Comparison of ENCODE assay signal across 8 cellular contexts in the genomic region with DNA sequence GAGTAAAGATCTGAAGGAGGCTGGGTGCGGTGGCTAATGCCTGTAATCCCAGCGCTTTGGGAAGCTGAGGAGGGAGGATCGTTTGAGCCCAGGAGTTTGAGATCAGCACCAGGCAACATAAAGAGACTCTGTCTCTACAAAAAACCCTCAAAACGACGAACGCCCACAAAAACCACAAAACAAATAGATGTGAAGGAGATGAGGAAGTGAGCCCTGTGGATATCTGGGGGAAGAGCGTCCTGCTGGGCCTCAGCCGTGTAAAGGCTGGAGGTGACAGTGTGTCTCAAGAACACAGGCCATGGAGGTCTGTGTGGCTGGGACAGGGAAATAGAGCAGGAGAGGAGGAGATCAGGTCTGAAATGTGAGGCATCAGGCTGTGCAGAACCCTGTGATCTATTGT.
DNase-seq lines count a peak whose midpoint lies in the region; ATAC-seq and TF ChIP-seq lines count a peak whose summit lies in the region.

No MANE protein-coding gene starts in this region.

- H3K4me3 ChIP-seq in ascending aorta (no peak overlapping the region), spleen (no peak overlapping the region)

- no peaks in the 10 kb centered on the region for H3K27me3 Mint-ChIP-seq in activated T-helper 17 cell treated with anti-CD3 and anti-CD28 coated beads, Interleukin-2, amount 50 U/mL, for 72 hours

- no peak for TF ChIP-seq POLR2A in spleen (IDR thresholded peaks at IDR 0.05)

- in situ Hi-C loops in GM13977 (cut with MboI; ENCODE audit: low pct_unique_long_range_greater_than_20kb, low sequenced_read_pairs, unreplicated experiment): loop anchor here (25.0 kb wide), 1 partner anchor 670 kb away; no protein-coding TSS in a partner anchor

- H3K36me3 ChIP-seq in ascending aorta (no peaks in the 10 kb centered on the region), spleen (peaks cover 0 to 23% (median 0%) of the 10 kb centered on the region in 6 donors)

- ATAC-seq in GM21619 (IDR thresholded peaks at IDR 0.05; ENCODE audit: unreplicated experiment): peak; percentile 84
- peak; percentile 50 for ATAC-seq in activated T-helper 17 cell treated with anti-CD3 and anti-CD28 coated beads, Interleukin-2, amount 50 U/mL, for 72 hours (replicated peaks)

- peak overlapping the region; percentile 16 for H3K27ac Mint-ChIP-seq in activated T-helper 17 cell treated with anti-CD3 and anti-CD28 coated beads, Interleukin-2, amount 50 U/mL, for 72 hours

- H3K27me3 ChIP-seq in ascending aorta (no peaks in the 10 kb centered on the region), spleen (replicated peaks in 1 of 7) (no peaks in the 10 kb centered on the region)

- H3K4me1 ChIP-seq in ascending aorta (no peaks in the 10 kb centered on the region), spleen (peaks cover 0 to 17% (median 10%) of the 10 kb centered on the region in 6 donors)

- peaks cover 31% of the 10 kb centered on the region for H3K4me1 Mint-ChIP-seq in activated T-helper 17 cell treated with anti-CD3 and anti-CD28 coated beads, Interleukin-2, amount 50 U/mL, for 72 hours

- no peak for DNase-seq in GM13977 (ENCODE audit: low spot score)
- DNase-seq in HuH-7 (ENCODE audit: low spot score): peak; percentile 1
- DNase-seq in ascending aorta (ENCODE audit: low spot score in 2 of 2): no peak
- no peak for DNase-seq in NCI-H187 treated with DMSO at 0.1 percent for 48 hours (lab: John Stamatoyannopoulos, UW)
- DNase-seq in spleen: no peak
- DNase-seq in activated CD4-positive, alpha-beta T cell treated with anti-CD3 and anti-CD28 coated beads, Interleukin-2, amount 50 U/mL, for 1 hour: no peak

- WGBS in spleen, 5 donors: 23 to 39% (median 29%) methylated on average over 8 of the region's 8 CpGs

- no peaks in the 10 kb centered on the region for H3K9me3 ChIP-seq in ascending aorta
- H3K9me3 ChIP-seq in spleen: no peaks in the 10 kb centered on the region

- intact Hi-C loops in ascending aorta (cut with DNase I): no loop called here
- intact Hi-C loops in spleen (cut with DNase I; ENCODE audit: low total_unique reads): no loop called here

- H3K27ac ChIP-seq in ascending aorta (no peak overlapping the region), spleen (no peak overlapping the region)

- no peaks in the 10 kb centered on the region for H3K9me3 Mint-ChIP-seq in activated T-helper 17 cell treated with anti-CD3 and anti-CD28 coated beads, Interleukin-2, amount 50 U/mL, for 72 hours

- TF ChIP-seq CTCF in GM13977 (IDR thresholded peaks at IDR 0.05; ENCODE audit: extremely low read depth, insufficient read depth, missing control alignments) (peak; percentile 11), ascending aorta (IDR thresholded peaks at IDR 0.05) (no peak), spleen (IDR thresholded peaks at IDR 0.05 in 8 of 11, conservative IDR thresholded peaks at IDR 0.05 in 3 of 11) (no peak)

- H3K36me3 Mint-ChIP-seq in activated T-helper 17 cell treated with anti-CD3 and anti-CD28 coated beads, Interleukin-2, amount 50 U/mL, for 72 hours (ENCODE audit: low read depth): peaks cover 15% of the 10 kb centered on the region

- no peak overlapping the region for H3K4me3 Mint-ChIP-seq in activated T-helper 17 cell treated with anti-CD3 and anti-CD28 coated beads, Interleukin-2, amount 50 U/mL, for 72 hours
